Comparison of ENCODE assay signal across 18 cellular contexts in genomic region chr3:30256474-30256873, GRCh38.
"Had no signal": no experiment of that assay in that cellular context is flagged by ENCODE, and none has a peak within 500 bp of the region (broad histone marks: within the 10 kb centered on the region; RNA-seq: fewer than 3 reads in every experiment).

No MANE protein-coding gene starts in this region.

- H3K27me3 Mint-ChIP-seq: activated naive CD8-positive, alpha-beta T cell treated with anti-CD3 and anti-CD28 coated beads, Interleukin-2, amount 50 U/mL, for 24 hours; central memory CD8-positive, alpha-beta T cell; naive thymus-derived CD8-positive, alpha-beta T cell; stimulated activated naive CD8-positive, alpha-beta T cell treated with anti-CD3 and anti-CD28 coated beads, Interleukin-15, Interleukin-2, amounts not matched to agents 100 ng/mL and 50 ng/mL, for 24 hours; T-cell had no signal

- H3K36me3 Mint-ChIP-seq: immature natural killer cell, T-cell had no signal

- DNase-seq: activated CD4-positive, alpha-beta T cell treated with anti-CD3 and anti-CD28 coated beads for 48 hours; activated naive CD4-positive, alpha-beta T cell treated with Interleukin-2 at 50 U/mL for 16 hours; activated naive CD8-positive, alpha-beta T cell treated with anti-CD3 and anti-CD28 coated beads, Interleukin-2, amount 50 U/mL, for 24 hours; erythroblast; immature natural killer cell; left cardiac atrium; lower lobe of right lung; naive thymus-derived CD8-positive, alpha-beta T cell; nucleus accumbens; stimulated activated CD4-positive, alpha-beta T cell treated with anti-CD3 and anti-CD28 coated beads, Interleukin-4, amount 100 ng/mL, for 1 hour; stimulated activated CD8-positive, alpha-beta memory T cell treated with anti-CD3 and anti-CD28 coated beads, Interleukin-4, amount 100 ng/mL, for 48 hours; T-cell; T1000; upper lobe of left lung; WERI-Rb-1 had no signal

- H3K27ac Mint-ChIP-seq: activated naive CD8-positive, alpha-beta T cell treated with anti-CD3 and anti-CD28 coated beads, Interleukin-2, amount 50 U/mL, for 24 hours; dendritic cell treated with granulocyte-macrophage colony-stimulating factor and Interleukin-4, amounts not matched to agents 40 ng/mL and 50 ng/mL, for 4 days; immature natural killer cell; naive thymus-derived CD8-positive, alpha-beta T cell; stimulated activated naive CD8-positive, alpha-beta T cell treated with anti-CD3 and anti-CD28 coated beads, Interleukin-15, Interleukin-2, amounts not matched to agents 100 ng/mL and 50 ng/mL, for 24 hours; T-cell had no signal

- H3K27ac ChIP-seq: lower lobe of right lung, upper lobe of left lung, WERI-Rb-1 had no signal

- ATAC-seq: activated naive CD8-positive, alpha-beta T cell treated with anti-CD3 and anti-CD28 coated beads, Interleukin-2, amount 50 U/mL, for 24 hours; left cardiac atrium; lower lobe of right lung; naive thymus-derived CD8-positive, alpha-beta T cell; T-cell had no signal

- H3K9me3 ChIP-seq: lower lobe of right lung, upper lobe of left lung had no signal

- H3K4me1 ChIP-seq: upper lobe of left lung had no signal

- H3K4me3 Mint-ChIP-seq: activated naive CD8-positive, alpha-beta T cell treated with anti-CD3 and anti-CD28 coated beads, Interleukin-2, amount 50 U/mL, for 24 hours; central memory CD8-positive, alpha-beta T cell; dendritic cell treated with granulocyte-macrophage colony-stimulating factor and Interleukin-4, amounts not matched to agents 40 ng/mL and 50 ng/mL, for 4 days; immature natural killer cell; naive thymus-derived CD8-positive, alpha-beta T cell; stimulated activated naive CD8-positive, alpha-beta T cell treated with anti-CD3 and anti-CD28 coated beads, Interleukin-15, Interleukin-2, amounts not matched to agents 100 ng/mL and 50 ng/mL, for 24 hours; T-cell had no signal

- H3K36me3 ChIP-seq: lower lobe of right lung, upper lobe of left lung, WERI-Rb-1 had no signal

- H3K4me1 Mint-ChIP-seq: activated naive CD8-positive, alpha-beta T cell treated with anti-CD3 and anti-CD28 coated beads, Interleukin-2, amount 50 U/mL, for 24 hours; central memory CD8-positive, alpha-beta T cell; immature natural killer cell had no signal

- H3K27me3 ChIP-seq: upper lobe of left lung had no signal

- H3K4me3 ChIP-seq: lower lobe of right lung, upper lobe of left lung had no signal

- H3K9me3 Mint-ChIP-seq: central memory CD8-positive, alpha-beta T cell; dendritic cell treated with granulocyte-macrophage colony-stimulating factor and Interleukin-4, amounts not matched to agents 40 ng/mL and 50 ng/mL, for 4 days; immature natural killer cell had no signal
